Comparison of ENCODE assay signal across 13 cellular contexts in genomic region chr16:78183886-78184553, GRCh38.
DNase-seq lines count a peak whose midpoint lies in the region; ATAC-seq, FAIRE-seq and TF ChIP-seq lines count a peak whose summit lies in the region.
"Had no signal": no experiment of that assay in that cellular context is flagged by ENCODE, and none has a peak within 500 bp of the region (broad histone marks: within the 10 kb centered on the region; RNA-seq: fewer than 3 reads in every experiment).

No MANE protein-coding gene starts in this region.

- intact Hi-C loops in left lung (cut with DNase I), result no loop called here

- CTCF ChIA-PET in AG04450 (lab: Charles Lee), result no interaction called here

- ATAC-seq in left lung (peak; percentile 69), GM21423 (IDR thresholded peaks at IDR 0.05; ENCODE audit: unreplicated experiment) (no peak)
- ATAC-seq: activated T-cell treated with anti-CD3 and anti-CD28 coated beads, Interleukin-2, amount 50 U/mL, for 72 hours had no signal

- no peaks in the 10 kb centered on the region for H3K27me3 ChIP-seq in AG04450 (ENCODE audit: control insufficient read depth, insufficient read depth, low read length)
- H3K27me3 ChIP-seq in left lung, result no peaks in the 10 kb centered on the region
- H3K27me3 ChIP-seq: stomach had no signal

- H3K9me3 ChIP-seq in AG04450 (ENCODE audit: control insufficient read depth, insufficient read depth, low read length), result peaks cover 7% of the 10 kb centered on the region
- no peaks in the 10 kb centered on the region for H3K9me3 ChIP-seq in left lung
- H3K9me3 ChIP-seq: stomach had no signal

- TF ChIP-seq CTCF in AG04450 (IDR thresholded peaks at IDR 0.05; ENCODE audit: low read depth, low read length) (no peak), left lung (IDR thresholded peaks at IDR 0.05) (no peak)

- FAIRE-seq in frontal cortex (lab: Jason Lieb, UNC), result no peak

- POLR2A ChIA-PET in AG04450 (lab: Yijun Ruan, JAX), result no interaction called here

- H3K4me3 ChIP-seq in AG04450 (ENCODE audit: low read depth, low read length), result peak overlapping the region; percentile 35
- H3K4me3 ChIP-seq in left lung, result no peak overlapping the region

- no peak for DNase-seq in AG04450 (ENCODE audit: low read depth, low spot score)
- DNase-seq in NCI-H128 (lab: John Stamatoyannopoulos, UW; ENCODE audit: unreplicated experiment), result peak; percentile 29
- peak in 42 of 58 donors; percentile 9 to 77 (median 34) for DNase-seq in anterior cingulate cortex (lab: John Stamatoyannopoulos, UW)
- no peak for DNase-seq in left lung
- DNase-seq in stimulated activated CD4-positive, alpha-beta T cell treated with anti-CD3 and anti-CD28 coated beads, Interleukin-4, amount 100 ng/mL, for 24 hours, result no peak
- DNase-seq in NK-92 treated with Interleukin-12 subunit alpha and Interleukin-12 subunit beta, amount 100 ng/mL, for 24 hours (lab: John Stamatoyannopoulos, UW), result no peak
- no peak for DNase-seq in frontal cortex (ENCODE audit: low spot score in 2 of 2)
- DNase-seq: activated T-cell treated with anti-CD3 and anti-CD28 coated beads, Interleukin-2, amount 50 U/mL, for 72 hours; AML-193; naive B cell; stomach; T1000 had no signal

- H3K27ac ChIP-seq in AG04450 (ENCODE audit: low read depth, low read length), result peak overlapping the region; percentile 55
- H3K27ac ChIP-seq in left lung, result no peak overlapping the region
- H3K27ac ChIP-seq: stomach had no signal

- H3K4me1 ChIP-seq in left lung, result no peaks in the 10 kb centered on the region

- no peaks in the 10 kb centered on the region for H3K36me3 ChIP-seq in left lung
- H3K36me3 ChIP-seq: stomach had no signal

Comparison
In these comparisons a context has a peak if more than half of its experiments do, and no peak if none do; other contexts are left out.
1. DNase-seq: peak in NCI-H128 (single experiment) and anterior cingulate cortex (42 of 58); none in AG04450 (single experiment), left lung (0 of 2), stimulated activated CD4-positive, alpha-beta T cell treated with anti-CD3 and anti-CD28 coated beads, Interleukin-4, amount 100 ng/mL, for 24 hours (single experiment), NK-92 treated with Interleukin-12 subunit alpha and Interleukin-12 subunit beta, amount 100 ng/mL, for 24 hours (single experiment) and frontal cortex (0 of 2).